In the genomic region with DNA sequence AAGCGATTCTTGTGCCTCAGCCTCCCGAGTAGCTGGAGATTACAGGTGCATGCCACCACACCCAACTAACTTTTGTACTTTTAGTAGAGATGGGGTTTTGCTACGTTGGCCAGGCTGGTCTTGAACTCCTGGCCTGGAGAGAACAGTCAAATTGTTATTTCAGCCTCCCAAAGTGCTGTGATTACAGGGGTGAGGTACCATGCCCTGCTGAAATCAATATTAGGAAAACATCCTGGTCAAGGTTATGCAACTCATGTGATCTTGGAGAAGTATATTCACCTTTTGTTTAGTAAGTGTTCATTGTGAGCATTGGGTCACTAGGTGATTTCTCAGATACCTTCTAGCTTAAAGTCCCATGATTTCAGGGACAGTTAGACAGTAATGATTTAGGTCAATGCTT, we compare ENCODE assay signal across 7 cellular contexts.
"Had no signal": no experiment of that assay in that cellular context is flagged by ENCODE, and none has a peak within 500 bp of the region (broad histone marks: within the 10 kb centered on the region; RNA-seq: fewer than 3 reads in every experiment).

No MANE protein-coding gene starts in this region.

- H3K4me3 Mint-ChIP-seq: IgD-negative memory B cell had no signal

- H3K27ac Mint-ChIP-seq: IgD-negative memory B cell had no signal

- H3K27me3 Mint-ChIP-seq: IgD-negative memory B cell had no signal

- H3K27ac ChIP-seq: GM23248 had no signal

- H2AFZ ChIP-seq: GM23248 had no signal

- H3K9ac ChIP-seq: GM23248 had no signal

- FAIRE-seq: HTR-8/SVneo had no signal

- H3K4me3 ChIP-seq: GM23248 had no signal

- DNase-seq: GM23248, GOT3, H7, HCEC 1CT, KBM-7 had no signal
